In the genomic region with DNA sequence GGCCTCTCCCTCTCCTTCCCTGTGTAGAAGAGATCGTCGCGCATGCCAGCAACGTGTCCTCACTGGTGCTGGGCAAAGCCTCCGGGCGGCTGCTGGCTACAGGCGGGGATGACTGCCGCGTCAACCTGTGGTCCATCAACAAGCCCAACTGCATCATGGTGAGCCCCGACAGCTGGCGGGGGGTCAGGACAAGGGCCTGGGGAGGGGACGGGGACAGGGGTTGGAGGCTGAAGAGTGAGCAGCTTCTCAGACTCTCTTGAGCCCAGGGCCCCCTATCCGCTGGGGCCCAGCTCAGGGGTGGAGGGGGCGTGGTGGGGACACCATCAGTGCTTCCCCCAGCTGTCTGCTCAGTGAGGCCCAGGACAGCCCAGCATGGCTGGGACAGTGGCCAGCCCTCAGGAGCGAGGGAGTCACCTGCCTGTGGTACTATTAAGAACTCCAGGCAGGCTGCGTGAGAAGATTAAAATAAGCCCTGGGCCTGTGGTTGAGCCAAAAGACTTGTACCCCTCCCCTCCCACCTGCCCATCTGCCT, we compare ENCODE assay signal across 1 cellular context.
TF ChIP-seq lines count a peak whose summit lies in the region.

No MANE protein-coding gene starts in this region.

TF ChIP-seq in HepG2, 621 proteins besides CTCF, POLR2A, EP300 and RAD21:
- TF ChIP-seq NFIC (IDR thresholded peaks at IDR 0.05; ENCODE audit: low read length) = no peak
- no peak for TF ChIP-seq ZNF598 (CRISPR knock-in tag; IDR thresholded peaks at IDR 0.05; ENCODE audit: borderline replicate concordance)
- 0 out of 2 replicates have a peak, but pooled peaks have one; percentile 27 for TF ChIP-seq RBFOX2 (IDR thresholded peaks at IDR 0.05; ENCODE audit: low read depth, low read length)
